In genomic region chr3:45113625-45114050, GRCh38 we compare ENCODE assay signal across 19 cellular contexts. TPM values are rescaled to one million over a fixed set of nuclear protein-coding genes. Genes with fewer than 3 reads are reported as not detected.
DNase-seq lines count a peak whose midpoint lies in the region; ATAC-seq, FAIRE-seq and TF ChIP-seq lines count a peak whose summit lies in the region.
"Had no signal": no experiment of that assay in that cellular context is flagged by ENCODE, and none has a peak within 500 bp of the region (broad histone marks: within the 10 kb centered on the region; RNA-seq: fewer than 3 reads in every experiment).

No MANE protein-coding gene starts in this region.

- peaks cover 65% of the 10 kb centered on the region for H3K4me1 Mint-ChIP-seq in activated CD4-positive, alpha-beta T cell treated with anti-CD3 and anti-CD28 coated beads for 36 hours
- H3K4me1 Mint-ChIP-seq: brain had no signal

- H3K4me1 ChIP-seq in smooth muscle cell (ENCODE audit: low read depth): no peaks in the 10 kb centered on the region

- H3K27ac Mint-ChIP-seq in activated CD4-positive, alpha-beta T cell treated with anti-CD3 and anti-CD28 coated beads for 36 hours: no peak overlapping the region

- H3F3A ChIP-seq in smooth muscle cell (ENCODE audit: low read depth): no peaks in the 10 kb centered on the region

- no peak for FAIRE-seq in HTR-8/SVneo (lab: Jason Lieb, UNC)
- FAIRE-seq: A204.1 had no signal

- intact Hi-C loops in activated CD4-positive, alpha-beta T cell treated with anti-CD3 and anti-CD28 coated beads for 36 hours (cut with DNase I, micrococcal nuclease): no loop called here

- peak overlapping the region; percentile 25 for H3K27ac ChIP-seq in smooth muscle cell (ENCODE audit: low read depth)
- H3K27ac ChIP-seq: SK-N-MC, VCaP had no signal

- TF ChIP-seq CTCF in fibroblast of the aortic adventitia (IDR thresholded peaks at IDR 0.05; ENCODE audit: insufficient read depth, low read length) (no peak), smooth muscle cell (IDR thresholded peaks at IDR 0.05; ENCODE audit: borderline replicate concordance, insufficient read depth, poor library complexity, severe bottlenecking) (no peak)

- 56% methylated on average over 6 of the region's 6 CpGs for WGBS in smooth muscle cell (ENCODE audit: low lambda C conversion rate)

- DNase-seq in activated CD4-positive, alpha-beta T cell treated with anti-CD3 and anti-CD28 coated beads for 36 hours: peak; percentile 25
- DNase-seq in activated CD4-positive, alpha-beta T cell treated with anti-CD3 and anti-CD28 coated beads, Interleukin-2, amount 50 U/mL, for 1 hour: no peak
- DNase-seq in OCI-M1 (lab: John Stamatoyannopoulos, UW) (peak; percentile 63), fibroblast of the aortic adventitia (ENCODE audit: low read depth) (peak; percentile 89), smooth muscle cell (lab: John Stamatoyannopoulos, UW; ENCODE audit: unreplicated experiment) (no peak), foreskin melanocyte (no peak), HTR-8/SVneo (ENCODE audit: insufficient read length, low spot score) (no peak)
- no peak for DNase-seq in activated CD8-positive, alpha-beta memory T cell treated with anti-CD3 and anti-CD28 coated beads for 24 hours
- DNase-seq: GF-D8; H7; Kasumi-1; NCI-H2107; NK-92 treated with Interleukin-12 subunit alpha and Interleukin-12 subunit beta, amount 100 ng/mL, for 24 hours; retina; stimulated activated naive CD4-positive, alpha-beta T cell treated with Interleukin-2 at 50 U/mL for 16 hours had no signal

- peak; percentile 24 for ATAC-seq in activated CD4-positive, alpha-beta T cell treated with anti-CD3 and anti-CD28 coated beads for 36 hours

- H3K9me3 ChIP-seq in smooth muscle cell (replicated peaks; ENCODE audit: low read depth): no peaks in the 10 kb centered on the region

- CTCF ChIA-PET in activated CD4-positive, alpha-beta T cell treated with anti-CD3 and anti-CD28 coated beads for 36 hours (lab: Charles Lee): interaction anchor here (0.8 to 1.1 kb wide), 3 partner anchors 9 to 122 kb away, joined by 3 to 5 read pairs (median 4); no protein-coding TSS in a partner anchor

- no peak overlapping the region for H3K4me2 ChIP-seq in smooth muscle cell

- no peaks in the 10 kb centered on the region for H3K36me3 ChIP-seq in smooth muscle cell (ENCODE audit: low read depth)

- H3K4me3 ChIP-seq in fibroblast of the aortic adventitia (ENCODE audit: low read depth, low read length): no peak overlapping the region
- H3K4me3 ChIP-seq in smooth muscle cell: no peak overlapping the region
- H3K4me3 ChIP-seq: SK-N-MC had no signal

- H4K20me1 ChIP-seq in smooth muscle cell (ENCODE audit: low read depth): no peaks in the 10 kb centered on the region

- POLR2A ChIA-PET in activated CD4-positive, alpha-beta T cell treated with anti-CD3 and anti-CD28 coated beads for 36 hours (lab: Charles Lee): no interaction called here

- no peaks in the 10 kb centered on the region for H3K27me3 ChIP-seq in smooth muscle cell (ENCODE audit: low read depth)

- no peak overlapping the region for H2AFZ ChIP-seq in smooth muscle cell (ENCODE audit: low read depth)

- H3K9me3 Mint-ChIP-seq in activated CD4-positive, alpha-beta T cell treated with anti-CD3 and anti-CD28 coated beads for 36 hours (ENCODE audit: low read depth): peaks cover 3% of the 10 kb centered on the region
- H3K9me3 Mint-ChIP-seq: brain had no signal

- peaks cover 19% of the 10 kb centered on the region for H3K36me3 Mint-ChIP-seq in activated CD4-positive, alpha-beta T cell treated with anti-CD3 and anti-CD28 coated beads for 36 hours (ENCODE audit: low read depth)
- H3K36me3 Mint-ChIP-seq: brain had no signal

- H3K27me3 Mint-ChIP-seq in activated CD4-positive, alpha-beta T cell treated with anti-CD3 and anti-CD28 coated beads for 36 hours: no peaks in the 10 kb centered on the region

- no peak overlapping the region for H3K9ac ChIP-seq in smooth muscle cell (ENCODE audit: low read depth)

- H3K79me2 ChIP-seq in smooth muscle cell (ENCODE audit: low read depth): no peaks in the 10 kb centered on the region

- no peak overlapping the region for H3K4me3 Mint-ChIP-seq in activated CD4-positive, alpha-beta T cell treated with anti-CD3 and anti-CD28 coated beads for 36 hours
- H3K4me3 Mint-ChIP-seq: brain had no signal

RNA-seq across cellular contexts. Expression of gene CDCP1, which starts 32.5 kb away (rescaled TPM):
- total RNA-seq in activated CD4-positive, alpha-beta T cell treated with anti-CD3 and anti-CD28 coated beads for 36 hours: 1 to 10 TPM; 3.7 to 5.8 TPM
- total RNA-seq in fibroblast of the aortic adventitia (ENCODE audit: low replicate concordance) (1.3 and 32.8 TPM in 2 replicates), smooth muscle cell (3.7 and 7.9 TPM in 2 replicates)
- 2.5 and 8.3 TPM in 2 replicates for polyA plus RNA-seq in smooth muscle cell

Comparison
In these comparisons a context has a peak if more than half of its experiments do, and no peak if none do; other contexts are left out.
1. DNase-seq: peak in activated CD4-positive, alpha-beta T cell treated with anti-CD3 and anti-CD28 coated beads for 36 hours (single experiment), OCI-M1 (single experiment) and fibroblast of the aortic adventitia (single experiment); none in activated CD4-positive, alpha-beta T cell treated with anti-CD3 and anti-CD28 coated beads, Interleukin-2, amount 50 U/mL, for 1 hour (single experiment), smooth muscle cell (single experiment), foreskin melanocyte (single experiment), HTR-8/SVneo (single experiment) and activated CD8-positive, alpha-beta memory T cell treated with anti-CD3 and anti-CD28 coated beads for 24 hours (single experiment).